In genomic region chr2:27016801-27017325, GRCh38 we compare ENCODE assay signal across 8 cellular contexts. TPM values are rescaled to one million over a fixed set of nuclear protein-coding genes. Genes with fewer than 3 reads are reported as not detected.
DNase-seq lines count a peak whose midpoint lies in the region; ATAC-seq and TF ChIP-seq lines count a peak whose summit lies in the region.

No MANE protein-coding gene starts in this region.

- TF ChIP-seq POLR2A in breast epithelium (IDR thresholded peaks at IDR 0.05), result no peak

- peak; percentile 42 to 78 (median 69) for TF ChIP-seq CTCF in breast epithelium (IDR thresholded peaks at IDR 0.05)

- peaks cover 0 to 14% of the 10 kb centered on the region in 2 donors for H3K4me1 ChIP-seq in breast epithelium

- H3K4me3 ChIP-seq in breast epithelium, result no peak overlapping the region

- no peaks in the 10 kb centered on the region for H3K27me3 ChIP-seq in breast epithelium

- peak overlapping the region in 1 of 2 donors; percentile 43 for H3K27ac ChIP-seq in breast epithelium

- no peaks in the 10 kb centered on the region for H3K36me3 ChIP-seq in breast epithelium

- peak; percentile 65 to 80 for DNase-seq in NCI-H446 (lab: John Stamatoyannopoulos, UW)
- no peak for DNase-seq in NCI-H446 treated with DMSO at 0.1 percent for 48 hours (lab: John Stamatoyannopoulos, UW)
- peak; percentile 45 for DNase-seq in NCI-H1105 treated with DMSO at 0.1 percent for 48 hours (lab: John Stamatoyannopoulos, UW)
- DNase-seq in T-helper 9 cell, result peak; percentile 15
- DNase-seq in breast epithelium (ENCODE audit: low spot score in 2 of 2), result no peak
- peak; percentile 67 for DNase-seq in inferior parietal cortex (ENCODE audit: extremely low spot score)
- peak; percentile 30 to 32 for DNase-seq in stimulated activated CD4-positive, alpha-beta T cell treated with anti-CD3 and anti-CD28 coated beads, Interleukin-2, amount 100 ng/mL, for 48 hours

- H3K9me3 ChIP-seq in breast epithelium, result no peaks in the 10 kb centered on the region

- ATAC-seq in GM21717 (IDR thresholded peaks at IDR 0.05; ENCODE audit: unreplicated experiment), result no peak

- intact Hi-C loops in breast epithelium (cut with DNase I; ENCODE audit: low total_unique reads), result loop anchor here (10.0 kb wide), 1 partner anchor 52 kb away; no protein-coding TSS in a partner anchor

RNA-seq across cellular contexts. Expression of gene TMEM214, which starts 15.9 kb away (rescaled TPM):
- total RNA-seq in breast epithelium, result 10 to 100 TPM; 41.1 to 56.0 (median 47.3) TPM

RNA-seq across cellular contexts. Expression of gene AGBL5, which starts 34.6 kb away (rescaled TPM):
- 10 to 100 TPM; 12.5 to 21.5 (median 16.1) TPM for total RNA-seq in breast epithelium

RNA-seq across cellular contexts. Expression of gene MAPRE3, which starts 46.4 kb away (rescaled TPM):
- 10 to 100 TPM; 10.6 to 21.3 (median 19.9) TPM for total RNA-seq in breast epithelium

RNA-seq across cellular contexts. Expression of gene OST4, which starts 54.6 kb away (rescaled TPM):
- total RNA-seq in breast epithelium, result 100 to 1,000 TPM; 271 to 309 (median 281) TPM

Comparison
In these comparisons a context has a peak if more than half of its experiments do, and no peak if none do; other contexts are left out.
1. DNase-seq: peak in NCI-H446 (2 of 2), NCI-H1105 treated with DMSO at 0.1 percent for 48 hours (single experiment), T-helper 9 cell (single experiment), inferior parietal cortex (single experiment) and stimulated activated CD4-positive, alpha-beta T cell treated with anti-CD3 and anti-CD28 coated beads, Interleukin-2, amount 100 ng/mL, for 48 hours (2 of 2); none in NCI-H446 treated with DMSO at 0.1 percent for 48 hours (single experiment) and breast epithelium (0 of 2).